13 cellular contexts compared by ENCODE assay signal in genomic region chr4:102627831-102628523, GRCh38.
DNase-seq lines count a peak whose midpoint lies in the region; ATAC-seq and TF ChIP-seq lines count a peak whose summit lies in the region.
"Had no signal": no experiment of that assay in that cellular context is flagged by ENCODE, and none has a peak within 500 bp of the region (broad histone marks: within the 10 kb centered on the region; RNA-seq: fewer than 3 reads in every experiment).

No MANE protein-coding gene starts in this region.

- H4K12ac ChIP-seq in trophoblast cell (ENCODE audit: low read depth, low read length) = no peak overlapping the region

- no peak for ATAC-seq in CD4-positive, alpha-beta T cell (ENCODE audit: poor library complexity)
- ATAC-seq in GM21360 (IDR thresholded peaks at IDR 0.05; ENCODE audit: unreplicated experiment) = peak; percentile 52
- ATAC-seq in HG02623 (IDR thresholded peaks at IDR 0.05; ENCODE audit: unreplicated experiment) = no peak

- 72% methylated on average over 3 of the region's 3 CpGs for WGBS in SK-N-SH (ENCODE audit: low lambda C conversion rate)
- no CpG with 5 or more reads among the region's 3 CpGs for WGBS in trophoblast cell (ENCODE audit: extremely low coverage, insufficient coverage, insufficient read length)

- no peak overlapping the region for H2BK120ac ChIP-seq in trophoblast cell (ENCODE audit: insufficient read depth, low read length, poor library complexity)

- peaks cover 8% of the 10 kb centered on the region in 2 experiments for H3K36me3 ChIP-seq in SK-N-SH (replicated peaks in 1 of 2; ENCODE audit: control insufficient read depth in 1 of 2, insufficient read depth in 2 of 2, low read length in 1 of 2)
- H3K36me3 ChIP-seq in trophoblast cell (ENCODE audit: control insufficient read depth in 1 of 2, insufficient read depth in 2 of 2, low read length in 2 of 2) = peaks cover 7 to 14% of the 10 kb centered on the region in 2 experiments
- no peaks in the 10 kb centered on the region for H3K36me3 ChIP-seq in A673 (ENCODE audit: insufficient read depth, low read length, poor library complexity, severe bottlenecking)

- no peak overlapping the region for H2AK5ac ChIP-seq in trophoblast cell (ENCODE audit: low read length)

- no peak for TF ChIP-seq CTCF in CD4-positive, alpha-beta T cell (IDR thresholded peaks at IDR 0.05)
- TF ChIP-seq CTCF in SK-N-SH (IDR thresholded peaks at IDR 0.05) = no peak
- TF ChIP-seq CTCF in fibroblast of the aortic adventitia (IDR thresholded peaks at IDR 0.05; ENCODE audit: insufficient read depth, low read length) = no peak
- TF ChIP-seq CTCF in A673 (conservative IDR thresholded peaks at IDR 0.05; ENCODE audit: low read depth, low read length) = no peak

- peaks cover 73% of the 10 kb centered on the region for H3K4me1 Mint-ChIP-seq in CD4-positive, alpha-beta T cell (ENCODE audit: low read depth)

- no peak overlapping the region for H4K91ac ChIP-seq in trophoblast cell (ENCODE audit: low read depth, low read length)

- H4K8ac ChIP-seq in trophoblast cell (ENCODE audit: low read depth, low read length) = no peak overlapping the region

- no peaks in the 10 kb centered on the region for H3K9me2 ChIP-seq in SK-N-SH

- no peak overlapping the region for H3K18ac ChIP-seq in trophoblast cell (ENCODE audit: low read length)

- no peak overlapping the region for H2AFZ ChIP-seq in SK-N-SH (ENCODE audit: low read depth)
- no peak overlapping the region for H2AFZ ChIP-seq in trophoblast cell (ENCODE audit: insufficient read depth, low read length, poor library complexity)

- no peak overlapping the region for H3K23ac ChIP-seq in trophoblast cell (ENCODE audit: low read length)

- no peak overlapping the region for H2BK5ac ChIP-seq in trophoblast cell (ENCODE audit: low read depth, low read length, poor library complexity)

- H4K20me1 ChIP-seq in SK-N-SH (ENCODE audit: insufficient read depth) = no peaks in the 10 kb centered on the region

- H3K27ac Mint-ChIP-seq in CD4-positive, alpha-beta T cell = peak overlapping the region; percentile 94

- CTCF ChIA-PET in CD4-positive, alpha-beta T cell (lab: Charles Lee) = interaction anchor here (1.1 to 1.6 kb wide), 4 partner anchors 15 to 200 kb away, joined by 3 to 5 read pairs (median 3); no protein-coding TSS in a partner anchor
- CTCF ChIA-PET in SK-N-SH (lab: Yijun Ruan, JAX) (interaction anchor here (1.1 to 1.2 kb wide), 2 partner anchors 11 to 179 kb away, joined by 3 to 4 read pairs; no protein-coding TSS in a partner anchor), A673 (lab: Charles Lee) (no interaction called here)

- no peak for DNase-seq in CD4-positive, alpha-beta T cell
- DNase-seq in SK-N-SH (no peak), fibroblast of the aortic adventitia (ENCODE audit: low read depth) (peak; percentile 77), trophoblast cell (no peak), HuH-7.5 (ENCODE audit: low spot score) (no peak), A673 (ENCODE audit: low spot score) (no peak)
- DNase-seq: effector memory CD4-positive, alpha-beta T cell; GDM1; midbrain; NCI-H1436; stimulated activated CD4-positive, alpha-beta T cell treated with anti-CD3 and anti-CD28 coated beads, Interleukin-4, amount 100 ng/mL, for 1 hour had no signal

- no peak overlapping the region for H3K14ac ChIP-seq in trophoblast cell (ENCODE audit: low read length)

- H3K9ac ChIP-seq in SK-N-SH (no peak overlapping the region), trophoblast cell (ENCODE audit: low read length) (no peak overlapping the region)

- no peak overlapping the region for H3K27ac ChIP-seq in CD4-positive, alpha-beta T cell (ENCODE audit: low read depth, low read length)
- H3K27ac ChIP-seq in SK-N-SH (ENCODE audit: low read depth in 2 of 2, low read length in 1 of 2) = peak overlapping the region in 1 of 2 experiments; percentile 53; a peak in 2 of 4 replicates
- no peak overlapping the region for H3K27ac ChIP-seq in trophoblast cell (ENCODE audit: low read depth, low read length)
- no peak overlapping the region for H3K27ac ChIP-seq in A673 (ENCODE audit: low read depth, low read length, poor library complexity, severe bottlenecking)

- H3K4me2 ChIP-seq in SK-N-SH (peak overlapping the region; percentile 14; the same call in 1 of the 2 replicates), trophoblast cell (ENCODE audit: low read length) (no peak overlapping the region)

- H3K4me3 ChIP-seq in SK-N-SH (ENCODE audit: low read depth in 2 of 2, low read length in 1 of 2) (no peak overlapping the region), fibroblast of the aortic adventitia (ENCODE audit: low read depth, low read length) (no peak overlapping the region), trophoblast cell (ENCODE audit: low read depth, low read length) (no peak overlapping the region), A673 (ENCODE audit: low read depth, low read length, poor library complexity, severe bottlenecking) (no peak overlapping the region)

- H3K79me2 ChIP-seq in SK-N-SH (ENCODE audit: insufficient read depth) = no peaks in the 10 kb centered on the region
- H3K79me2 ChIP-seq in trophoblast cell (ENCODE audit: control insufficient read depth, insufficient read depth, low read length, poor library complexity) = no peaks in the 10 kb centered on the region

- 0 out of 4 replicates have a peak, but pooled peaks cover 0 to 5% of the 10 kb centered on the region in 2 experiments for H3K4me1 ChIP-seq in SK-N-SH (ENCODE audit: control insufficient read depth in 1 of 2, insufficient read depth in 2 of 2, low read depth in 1 of 2, low read length in 1 of 2)
- H3K4me1 ChIP-seq in trophoblast cell (ENCODE audit: control insufficient read depth in 1 of 2, insufficient read depth in 2 of 2, low read length in 2 of 2) = peaks cover 0 to 11% of the 10 kb centered on the region in 2 experiments
- no peaks in the 10 kb centered on the region for H3K4me1 ChIP-seq in A673 (ENCODE audit: insufficient read depth, low read length, poor library complexity, severe bottlenecking)

- no peaks in the 10 kb centered on the region for H3K27me3 ChIP-seq in CD4-positive, alpha-beta T cell (ENCODE audit: control insufficient read depth, insufficient read depth, low read length)
- no peaks in the 10 kb centered on the region for H3K27me3 ChIP-seq in SK-N-SH (ENCODE audit: insufficient read depth)
- no peaks in the 10 kb centered on the region for H3K27me3 ChIP-seq in trophoblast cell (ENCODE audit: insufficient read depth, low read length)
- no peaks in the 10 kb centered on the region for H3K27me3 ChIP-seq in A673 (replicated peaks; ENCODE audit: insufficient read depth, low read depth, low read length, poor library complexity)

- peak in 1 of 2 experiments; percentile 60; a peak in 1 of 4 replicates for TF ChIP-seq EP300 in SK-N-SH (IDR thresholded peaks at IDR 0.05; ENCODE audit: borderline replicate concordance in 1 of 2, low read depth in 1 of 2, low read length in 1 of 2)

- no peak overlapping the region for H3K4ac ChIP-seq in trophoblast cell (ENCODE audit: low read depth, low read length)

- peaks cover 8% of the 10 kb centered on the region for H3K36me3 Mint-ChIP-seq in CD4-positive, alpha-beta T cell (ENCODE audit: low read depth)

- no peak overlapping the region for H2BK12ac ChIP-seq in trophoblast cell (ENCODE audit: low read length)

- intact Hi-C loops in CD4-positive, alpha-beta T cell (cut with DNase I, micrococcal nuclease) = loop anchor here in 1 of 2 experiments (5.0 kb wide), 2 partner anchors 196 to 469 kb away; partner anchors contain the start of gene BDH2
- intact Hi-C loops in A673 (cut with micrococcal nuclease; ENCODE audit: unreplicated experiment) = loop anchor here (10.0 kb wide), 2 partner anchors 137 to 287 kb away; partner anchors contain the start of gene MANBA

- no TSS peak for BruUV-seq in A673 (replicated peaks; lab: Mats Ljungman, UMichigan)

- peak overlapping the region; percentile 6 for H3K4me3 Mint-ChIP-seq in CD4-positive, alpha-beta T cell

- H3K9me3 Mint-ChIP-seq in CD4-positive, alpha-beta T cell = no peaks in the 10 kb centered on the region

- no peaks in the 10 kb centered on the region for H3K27me3 Mint-ChIP-seq in CD4-positive, alpha-beta T cell

- no peaks in the 10 kb centered on the region for H3K9me3 ChIP-seq in CD4-positive, alpha-beta T cell (ENCODE audit: control insufficient read depth, low read length)
- H3K9me3 ChIP-seq in SK-N-SH (no peaks in the 10 kb centered on the region), trophoblast cell (ENCODE audit: insufficient read depth, low read depth, low read length) (no peaks in the 10 kb centered on the region), A673 (ENCODE audit: low read depth, low read length, poor library complexity, severe bottlenecking) (no peaks in the 10 kb centered on the region)

- peaks cover 3% of the 10 kb centered on the region for H3K79me1 ChIP-seq in trophoblast cell (ENCODE audit: low read length)

- TF ChIP-seq RAD21 in SK-N-SH (IDR thresholded peaks at IDR 0.05; ENCODE audit: low read length) = no peak

- H3F3A ChIP-seq in SK-N-SH (replicated peaks; ENCODE audit: insufficient read depth) = peaks cover 11% of the 10 kb centered on the region

- POLR2A ChIA-PET in CD4-positive, alpha-beta T cell (lab: Charles Lee) = interaction anchor here (1.1 kb wide), 1 partner anchor 200 kb away, joined by 3 read pairs; the partner anchor contains the start of gene UBE2D3
- POLR2A ChIA-PET in SK-N-SH (lab: Yijun Ruan, JAX) (no interaction called here), A673 (lab: Charles Lee; ENCODE audit: low non-redundant PET) (no interaction called here)

TF ChIP-seq in SK-N-SH, 30 proteins besides CTCF, POLR2A, EP300 and RAD21:
- peak; percentile 31; the same call in 1 of the 2 replicates for TF ChIP-seq YY1 (IDR thresholded peaks at IDR 0.05; ENCODE audit: low read depth)
- TF ChIP-seq POLR2AphosphoS5 (IDR thresholded peaks at IDR 0.05; ENCODE audit: low read depth, low read length) = peak; percentile 38; the same call in 1 of the 2 replicates
- TF ChIP-seq FOSL2 (IDR thresholded peaks at IDR 0.05; ENCODE audit: borderline replicate concordance, low read depth) = peak; percentile 92
- peak; percentile 86 for TF ChIP-seq NFIC (IDR thresholded peaks at IDR 0.05; ENCODE audit: borderline replicate concordance)
- TF ChIP-seq TCF12 (IDR thresholded peaks at IDR 0.05) = peak; percentile 74
- no peak for TF ChIP-seq MXI1 (IDR thresholded peaks at IDR 0.05; ENCODE audit: low read depth, low read length)
- peak; percentile 91 for TF ChIP-seq PBX3 (IDR thresholded peaks at IDR 0.05)
- peak; percentile 82 for TF ChIP-seq JUND (IDR thresholded peaks at IDR 0.05)
- no peak for TF ChIP-seq TEAD4 (IDR thresholded peaks at IDR 0.05; ENCODE audit: borderline replicate concordance, insufficient read depth)
